In the genomic region with DNA sequence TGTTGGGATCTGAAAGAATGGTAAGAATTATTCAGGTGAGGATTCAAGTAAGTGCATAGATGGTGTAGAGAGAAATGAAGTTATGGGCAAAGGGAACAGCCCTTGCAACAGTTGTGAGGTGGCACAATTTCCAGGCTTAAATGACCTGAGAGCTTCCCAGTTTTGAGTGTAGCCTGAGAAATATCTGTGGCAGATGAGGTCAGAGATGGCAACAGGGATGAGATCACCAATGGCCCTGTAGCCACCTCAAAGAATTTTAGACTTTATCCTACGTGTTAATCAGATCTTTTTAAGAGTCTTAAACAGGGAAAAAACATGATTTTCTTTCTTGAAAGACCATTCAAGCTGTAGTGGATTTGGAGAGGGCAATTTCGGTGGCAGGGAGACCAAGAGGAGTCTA, we compare ENCODE assay signal across 1 cellular context.
A peak's percentile ranks its signal among the peaks of the same experiment; 100 is the strongest.
TF ChIP-seq lines count a peak whose summit lies in the region.

No MANE protein-coding gene starts in this region.

TF ChIP-seq in K562, 482 proteins besides CTCF, POLR2A, EP300 and RAD21 (continued from another document):
- TF ChIP-seq KDM5B (IDR thresholded peaks at IDR 0.05; ENCODE audit: insufficient replicate concordance, low read depth, low read length) (peak; percentile 8), SP1 (CRISPR knock-in tag; IDR thresholded peaks at IDR 0.05) (peak; percentile 39; the same call in 1 of the 2 replicates)
